ENCODE assay signal across 8 cellular contexts in the genomic region with DNA sequence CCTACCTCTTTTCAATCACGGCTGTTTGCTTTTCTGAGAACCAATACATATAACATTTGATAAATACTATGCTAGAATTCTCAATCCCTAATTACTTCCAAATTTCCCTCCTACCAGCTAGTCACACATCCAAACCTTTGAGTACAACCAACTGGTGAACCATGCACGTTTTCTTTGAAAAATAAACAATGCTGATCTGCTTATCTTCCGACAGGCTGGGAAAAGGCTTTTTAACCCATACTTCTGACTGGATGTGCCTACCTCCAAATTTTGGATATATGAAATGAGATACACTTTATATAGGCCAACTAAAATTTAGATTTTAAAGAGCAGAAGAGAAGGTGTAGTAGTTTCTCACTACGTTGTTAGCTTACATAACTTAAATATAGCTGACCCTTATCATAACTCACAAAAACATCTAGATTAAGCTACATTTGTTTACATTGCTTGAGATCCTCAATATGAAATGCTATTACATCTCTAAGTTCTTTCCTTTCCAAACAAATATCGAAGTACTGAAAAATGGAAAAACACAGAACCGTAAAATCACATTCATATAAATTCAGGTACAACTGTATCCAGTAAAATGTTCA. TPM values are rescaled to one million over a fixed set of nuclear protein-coding genes. Genes with fewer than 3 reads are reported as not detected.
A peak's percentile ranks its signal among the peaks of the same experiment; 100 is the strongest.
DNase-seq lines count a peak whose midpoint lies in the region; ATAC-seq and TF ChIP-seq lines count a peak whose summit lies in the region.

No MANE protein-coding gene starts in this region.

- CTCF ChIA-PET in activated CD4-positive, alpha-beta memory T cell treated with anti-CD3 and anti-CD28 coated beads, Interleukin-2, amount 10 ng/mL, durations not matched to agents 7 days and 5 days (lab: Charles Lee) = interaction anchor here (0.8 to 1.9 kb wide), 5 partner anchors 8 to 688 kb away, joined by 3 to 7 read pairs (median 4); no protein-coding TSS in a partner anchor

- H3K4me2 ChIP-seq in hepatocyte = peak overlapping the region; percentile 93
- no peak overlapping the region for H3K4me2 ChIP-seq in mesendoderm (ENCODE audit: low read length)

- no peak overlapping the region for H2AK5ac ChIP-seq in mesendoderm (ENCODE audit: low read length)

- no peak overlapping the region for H2BK120ac ChIP-seq in mesendoderm (ENCODE audit: low read depth, low read length)

- peaks cover 69% of the 10 kb centered on the region for H3K79me2 ChIP-seq in hepatocyte
- H3K79me2 ChIP-seq in mesendoderm (ENCODE audit: control insufficient read depth, insufficient read depth, low read length) = peaks cover 3% of the 10 kb centered on the region

- H3K36me3 ChIP-seq in hepatocyte (replicated peaks; ENCODE audit: insufficient read depth, low read depth) (no peaks in the 10 kb centered on the region), mesendoderm (ENCODE audit: control insufficient read depth, insufficient read depth, low read length) (no peaks in the 10 kb centered on the region)

- H3K79me1 ChIP-seq in mesendoderm (ENCODE audit: low read length) = peaks cover 4% of the 10 kb centered on the region

- no peak overlapping the region for H3K23ac ChIP-seq in mesendoderm (ENCODE audit: low read length)

- H3K27ac ChIP-seq in hepatocyte (no peak overlapping the region), mesendoderm (ENCODE audit: low read depth, low read length) (no peak overlapping the region)

- peak; percentile 33 for DNase-seq in NCI-H82 treated with DMSO at 0.1 percent for 48 hours (lab: John Stamatoyannopoulos, UW; ENCODE audit: unreplicated experiment)
- no peak for DNase-seq in NCI-H82 (lab: John Stamatoyannopoulos, UW)
- DNase-seq in activated CD4-positive, alpha-beta memory T cell treated with anti-CD3 and anti-CD28 coated beads, Interleukin-2, amount 10 ng/mL, durations not matched to agents 7 days and 5 days = no peak
- no peak for DNase-seq in hepatocyte (ENCODE audit: low spot score)
- no peak for DNase-seq in stimulated activated naive B cell treated with anti-CD40 and anti-IgM and Interleukin-4, amounts not matched to agents 10 μg/mL and 1 μg/mL and 100 μg/mL, for 72 hours
- no peak for DNase-seq in mesendoderm
- no peak for DNase-seq in AG20443 (ENCODE audit: low spot score)

- POLR2A ChIA-PET in activated CD4-positive, alpha-beta memory T cell treated with anti-CD3 and anti-CD28 coated beads, Interleukin-2, amount 10 ng/mL, durations not matched to agents 7 days and 5 days (lab: Charles Lee) = interaction anchor here (0.7 to 2.8 kb wide), 9 partner anchors 12 to 399 kb away, joined by 3 to 11 read pairs (median 4); no protein-coding TSS in a partner anchor

- TF ChIP-seq CTCF in hepatocyte (IDR thresholded peaks at IDR 0.05; ENCODE audit: poor library complexity) = no peak

- no peak overlapping the region for H3K9ac ChIP-seq in mesendoderm (ENCODE audit: low read length)

- peaks cover 61% of the 10 kb centered on the region for H3K4me1 Mint-ChIP-seq in activated CD4-positive, alpha-beta memory T cell treated with anti-CD3 and anti-CD28 coated beads, Interleukin-2, amount 10 ng/mL, durations not matched to agents 7 days and 5 days
- H3K4me1 Mint-ChIP-seq in stimulated activated naive B cell treated with anti-CD40 and anti-IgM and Interleukin-4, amounts not matched to agents 10 μg/mL and 1 μg/mL and 100 μg/mL, for 72 hours = peaks cover 30 to 54% of the 10 kb centered on the region in 2 donors

- H3K4ac ChIP-seq in mesendoderm (ENCODE audit: low read depth, low read length) = no peak overlapping the region

- 67% methylated on average over 6 of the region's 6 CpGs for WGBS in hepatocyte (ENCODE audit: low lambda C conversion rate, missing lambda C conversion rate)
- WGBS in mesendoderm (ENCODE audit: extremely low coverage, insufficient coverage, low lambda C conversion rate) = 100% methylated on average over 1 of the region's 6 CpGs

- H3K27me3 ChIP-seq in hepatocyte (no peaks in the 10 kb centered on the region), mesendoderm (ENCODE audit: insufficient read depth, low read length, poor library complexity) (no peaks in the 10 kb centered on the region)

- H2BK5ac ChIP-seq in mesendoderm (ENCODE audit: low read length) = no peak overlapping the region

- peaks cover 44% of the 10 kb centered on the region for H3K36me3 Mint-ChIP-seq in activated CD4-positive, alpha-beta memory T cell treated with anti-CD3 and anti-CD28 coated beads, Interleukin-2, amount 10 ng/mL, durations not matched to agents 7 days and 5 days (ENCODE audit: low read depth)
- H3K36me3 Mint-ChIP-seq in stimulated activated naive B cell treated with anti-CD40 and anti-IgM and Interleukin-4, amounts not matched to agents 10 μg/mL and 1 μg/mL and 100 μg/mL, for 72 hours = peaks cover 10 to 25% of the 10 kb centered on the region in 2 donors

- H3K4me1 ChIP-seq in hepatocyte (ENCODE audit: insufficient read depth) (peaks cover 13% of the 10 kb centered on the region), mesendoderm (ENCODE audit: control insufficient read depth, low read depth, low read length) (peaks cover 10% of the 10 kb centered on the region)

- no peaks in the 10 kb centered on the region for H3K9me3 Mint-ChIP-seq in activated CD4-positive, alpha-beta memory T cell treated with anti-CD3 and anti-CD28 coated beads, Interleukin-2, amount 10 ng/mL, durations not matched to agents 7 days and 5 days
- no peaks in the 10 kb centered on the region for H3K9me3 Mint-ChIP-seq in stimulated activated naive B cell treated with anti-CD40 and anti-IgM and Interleukin-4, amounts not matched to agents 10 μg/mL and 1 μg/mL and 100 μg/mL, for 72 hours

- H4K8ac ChIP-seq in mesendoderm (ENCODE audit: low read depth, low read length) = no peak overlapping the region

- no peaks in the 10 kb centered on the region for H3K27me3 Mint-ChIP-seq in activated CD4-positive, alpha-beta memory T cell treated with anti-CD3 and anti-CD28 coated beads, Interleukin-2, amount 10 ng/mL, durations not matched to agents 7 days and 5 days
- no peaks in the 10 kb centered on the region for H3K27me3 Mint-ChIP-seq in stimulated activated naive B cell treated with anti-CD40 and anti-IgM and Interleukin-4, amounts not matched to agents 10 μg/mL and 1 μg/mL and 100 μg/mL, for 72 hours

- H4K5ac ChIP-seq in mesendoderm (ENCODE audit: low read length) = no peak overlapping the region

- no peaks in the 10 kb centered on the region for H3K9me2 ChIP-seq in hepatocyte (replicated peaks; ENCODE audit: insufficient read depth)

- H3K27ac Mint-ChIP-seq in activated CD4-positive, alpha-beta memory T cell treated with anti-CD3 and anti-CD28 coated beads, Interleukin-2, amount 10 ng/mL, durations not matched to agents 7 days and 5 days = peak overlapping the region; percentile 58
- no peak overlapping the region for H3K27ac Mint-ChIP-seq in stimulated activated naive B cell treated with anti-CD40 and anti-IgM and Interleukin-4, amounts not matched to agents 10 μg/mL and 1 μg/mL and 100 μg/mL, for 72 hours

- no peak overlapping the region for H3K56ac ChIP-seq in mesendoderm (ENCODE audit: low read length)

- no peak overlapping the region for H3K18ac ChIP-seq in mesendoderm (ENCODE audit: low read length)

- peak overlapping the region; percentile 98 for H3K4me3 ChIP-seq in hepatocyte
- no peak overlapping the region for H3K4me3 ChIP-seq in mesendoderm (ENCODE audit: low read length)

- no peak overlapping the region for H2AFZ ChIP-seq in hepatocyte

- no peak for ATAC-seq in stimulated activated naive B cell treated with anti-CD40 and anti-IgM and Interleukin-4, amounts not matched to agents 10 μg/mL and 1 μg/mL and 100 μg/mL, for 72 hours (replicated peaks)
- no peak for ATAC-seq in GM18868 (IDR thresholded peaks at IDR 0.05; ENCODE audit: unreplicated experiment)

- H3K4me3 Mint-ChIP-seq in activated CD4-positive, alpha-beta memory T cell treated with anti-CD3 and anti-CD28 coated beads, Interleukin-2, amount 10 ng/mL, durations not matched to agents 7 days and 5 days = peak overlapping the region; percentile 75
- H3K4me3 Mint-ChIP-seq in stimulated activated naive B cell treated with anti-CD40 and anti-IgM and Interleukin-4, amounts not matched to agents 10 μg/mL and 1 μg/mL and 100 μg/mL, for 72 hours = peak overlapping the region; percentile 84 to 89

- no peaks in the 10 kb centered on the region for H3K9me3 ChIP-seq in hepatocyte (ENCODE audit: low read depth)

- no peak overlapping the region for H2BK15ac ChIP-seq in mesendoderm (replicated peaks; ENCODE audit: low read depth)

- peaks cover 38% of the 10 kb centered on the region for H4K20me1 ChIP-seq in hepatocyte (ENCODE audit: insufficient read depth, poor library complexity, severe bottlenecking)

RNA-seq across cellular contexts. Expression of a gene that starts 2.1 kb away (rescaled TPM):
- total RNA-seq in activated CD4-positive, alpha-beta memory T cell treated with anti-CD3 and anti-CD28 coated beads, Interleukin-2, amount 10 ng/mL, durations not matched to agents 7 days and 5 days = 10 to 100 TPM; 79.3 to 81.6 TPM
- 53.2 and 60.5 TPM in 2 replicates for total RNA-seq in hepatocyte
- 41.0 and 55.4 TPM in 2 replicates for polyA plus RNA-seq in hepatocyte
- 12.1 TPM for polyA plus RNA-seq in mesendoderm (2013, experiment 1 of 2)
- polyA plus RNA-seq in mesendoderm (2013, experiment 2 of 2) = 11.5 TPM
